24 cellular contexts compared by ENCODE assay signal in genomic region chr12:24764712-24765111, GRCh38.
"Had no signal": no experiment of that assay in that cellular context is flagged by ENCODE, and none has a peak within 500 bp of the region (broad histone marks: within the 10 kb centered on the region; RNA-seq: fewer than 3 reads in every experiment).

No MANE protein-coding gene starts in this region.

- H3K4me3 ChIP-seq: left ventricle myocardium inferior, mucosa of descending colon, ovary, skin epidermis, stomach, testis, thyroid gland, transverse colon, upper lobe of left lung, vagina had no signal

- H3K36me3 ChIP-seq: left ventricle myocardium inferior, ovary, stomach, thyroid gland, transverse colon, upper lobe of left lung, vagina had no signal

- ATAC-seq: mucosa of descending colon; naive thymus-derived CD4-positive, alpha-beta T cell; natural killer cell treated with Interleukin-12 subunit alpha and Interleukin-12 subunit beta and Interleukin-15 and Interleukin-18, amount 100 ng/mL, for 72 hours; right cardiac atrium; sciatic nerve; stimulated activated memory B cell treated with anti-CD40 and anti-IgM and Interleukin-4, amounts not matched to agents 10 μg/mL and 1 μg/mL and 100 μg/mL, for 72 hours had no signal

- H3K9me3 Mint-ChIP-seq: immature natural killer cell; memory B cell; natural killer cell treated with Interleukin-12 subunit alpha and Interleukin-12 subunit beta and Interleukin-15 and Interleukin-18, amount 100 ng/mL, for 72 hours; stimulated activated memory B cell treated with anti-CD40 and anti-IgM and Interleukin-4, amounts not matched to agents 10 μg/mL and 1 μg/mL and 100 μg/mL, for 72 hours had no signal

- H3K27me3 ChIP-seq: ovary, stomach, testis, thyroid gland, transverse colon, upper lobe of left lung, vagina had no signal

- H3K36me3 Mint-ChIP-seq: immature natural killer cell; memory B cell; naive thymus-derived CD4-positive, alpha-beta T cell; natural killer cell treated with Interleukin-12 subunit alpha and Interleukin-12 subunit beta and Interleukin-15 and Interleukin-18, amount 100 ng/mL, for 72 hours; stimulated activated memory B cell treated with anti-CD40 and anti-IgM and Interleukin-4, amounts not matched to agents 10 μg/mL and 1 μg/mL and 100 μg/mL, for 72 hours had no signal

- H3K4me1 Mint-ChIP-seq: immature natural killer cell; memory B cell; naive thymus-derived CD4-positive, alpha-beta T cell; stimulated activated memory B cell treated with anti-CD40 and anti-IgM and Interleukin-4, amounts not matched to agents 10 μg/mL and 1 μg/mL and 100 μg/mL, for 72 hours had no signal

- H3K27ac Mint-ChIP-seq: immature natural killer cell; memory B cell; naive thymus-derived CD4-positive, alpha-beta T cell; natural killer cell treated with Interleukin-12 subunit alpha and Interleukin-12 subunit beta and Interleukin-15 and Interleukin-18, amount 100 ng/mL, for 72 hours; progenitor cell of endocrine pancreas; stimulated activated memory B cell treated with anti-CD40 and anti-IgM and Interleukin-4, amounts not matched to agents 10 μg/mL and 1 μg/mL and 100 μg/mL, for 72 hours had no signal

- H3K4me1 ChIP-seq: left ventricle myocardium inferior, testis, transverse colon, vagina had no signal

- H3K9me3 ChIP-seq: mucosa of descending colon, ovary, testis, thyroid gland, transverse colon, vagina had no signal

- H3K27me3 Mint-ChIP-seq: memory B cell; progenitor cell of endocrine pancreas; stimulated activated memory B cell treated with anti-CD40 and anti-IgM and Interleukin-4, amounts not matched to agents 10 μg/mL and 1 μg/mL and 100 μg/mL, for 72 hours had no signal

- H3K4me3 Mint-ChIP-seq: immature natural killer cell; memory B cell; naive thymus-derived CD4-positive, alpha-beta T cell; natural killer cell treated with Interleukin-12 subunit alpha and Interleukin-12 subunit beta and Interleukin-15 and Interleukin-18, amount 100 ng/mL, for 72 hours; stimulated activated memory B cell treated with anti-CD40 and anti-IgM and Interleukin-4, amounts not matched to agents 10 μg/mL and 1 μg/mL and 100 μg/mL, for 72 hours had no signal

- H3K27ac ChIP-seq: left ventricle myocardium inferior, ovary, skin epidermis, stomach, testis, thyroid gland, transverse colon, upper lobe of left lung, vagina had no signal

- DNase-seq: hypothalamus; immature natural killer cell; left ventricle myocardium inferior; midbrain; mucosa of descending colon; naive thymus-derived CD4-positive, alpha-beta T cell; ovary; right cardiac atrium; stimulated activated CD4-positive, alpha-beta T cell treated with anti-CD3 and anti-CD28 coated beads, Interleukin-12 subunit alpha, Interleukin-12 subunit beta, amount 100 ng/mL, for 4 hours; stimulated activated CD4-positive, alpha-beta T cell treated with anti-CD3 and anti-CD28 coated beads, Interleukin-15, amount 100 ng/mL, for 24 hours; stimulated activated CD4-positive, alpha-beta T cell treated with anti-CD3 and anti-CD28 coated beads, Interleukin-4, amount 100 ng/mL, for 24 hours; stimulated activated naive CD4-positive, alpha-beta T cell treated with Interleukin-2 at 50 U/mL for 16 hours; stomach; testis; thyroid gland; transverse colon; upper lobe of left lung had no signal
